ENCODE assay signal across 9 cellular contexts in genomic region chr4:157075401-157075800, GRCh38. TPM values are rescaled to one million over a fixed set of nuclear protein-coding genes. Genes with fewer than 3 reads are reported as not detected.
A peak's percentile ranks its signal among the peaks of the same experiment; 100 is the strongest.
DNase-seq lines count a peak whose midpoint lies in the region; ATAC-seq and TF ChIP-seq lines count a peak whose summit lies in the region.
"Had no signal": no experiment of that assay in that cellular context is flagged by ENCODE, and none has a peak within 500 bp of the region (broad histone marks: within the 10 kb centered on the region; RNA-seq: fewer than 3 reads in every experiment).

No MANE protein-coding gene starts in this region.

- H3K9me3 ChIP-seq in SK-N-SH (no peaks in the 10 kb centered on the region), muscle layer of duodenum (ENCODE audit: control insufficient read depth in 1 of 2, low read length in 2 of 2) (no peaks in the 10 kb centered on the region), upper lobe of left lung (no peaks in the 10 kb centered on the region)

- H3K4me1 ChIP-seq in SK-N-SH (ENCODE audit: control insufficient read depth in 1 of 2, insufficient read depth in 2 of 2, low read depth in 1 of 2, low read length in 1 of 2): peaks cover 0 to 20% of the 10 kb centered on the region in 2 experiments; a peak in 3 of 4 replicates
- no peaks in the 10 kb centered on the region for H3K4me1 ChIP-seq in muscle layer of duodenum (ENCODE audit: control insufficient read depth in 1 of 2, insufficient read depth in 2 of 2, low read length in 2 of 2)
- H3K4me1 ChIP-seq in upper lobe of left lung: peaks cover 0 to 12% (median 0%) of the 10 kb centered on the region in 4 donors

- H3K9me3 Mint-ChIP-seq in endothelial cell (ENCODE audit: unreplicated experiment): no peaks in the 10 kb centered on the region

- CTCF ChIA-PET in SK-N-SH (lab: Yijun Ruan, JAX): interaction anchor here (0.6 to 1.1 kb wide), 6 partner anchors 11 to 1102 kb away, joined by 3 to 4 read pairs (median 3); no protein-coding TSS in a partner anchor

- TF ChIP-seq EP300 in SK-N-SH (IDR thresholded peaks at IDR 0.05; ENCODE audit: borderline replicate concordance in 1 of 2, low read depth in 1 of 2, low read length in 1 of 2): no peak
- TF ChIP-seq EP300 in upper lobe of left lung (IDR thresholded peaks at IDR 0.05): no peak

- no peak overlapping the region for H3K9ac ChIP-seq in SK-N-SH

- H3K27ac ChIP-seq in SK-N-SH (ENCODE audit: low read depth in 2 of 2, low read length in 1 of 2): no peak overlapping the region
- H3K27ac ChIP-seq in muscle layer of duodenum (ENCODE audit: low read length): no peak overlapping the region
- no peak overlapping the region for H3K27ac ChIP-seq in upper lobe of left lung

- ATAC-seq in SK-N-SH treated with all-trans-retinoic acid at 6 μM for 48 hours (no peak), upper lobe of left lung (ENCODE audit: low FRiP score in 2 of 2) (no peak)
- ATAC-seq: naive thymus-derived CD8-positive, alpha-beta T cell had no signal

- POLR2A ChIA-PET in SK-N-SH (lab: Yijun Ruan, JAX): no interaction called here

- peak overlapping the region; percentile 96 for H2AFZ ChIP-seq in SK-N-SH (ENCODE audit: low read depth)

- H3K36me3 ChIP-seq in SK-N-SH (replicated peaks in 1 of 2; ENCODE audit: control insufficient read depth in 1 of 2, insufficient read depth in 2 of 2, low read length in 1 of 2) (no peaks in the 10 kb centered on the region), muscle layer of duodenum (ENCODE audit: control insufficient read depth in 1 of 2, insufficient read depth in 2 of 2, low read length in 2 of 2) (no peaks in the 10 kb centered on the region), upper lobe of left lung (no peaks in the 10 kb centered on the region)

- WGBS in SK-N-SH (ENCODE audit: low lambda C conversion rate): 97% methylated on average over 2 of the region's 2 CpGs
- 63 to 64% methylated on average over 2 of the region's 2 CpGs for WGBS in upper lobe of left lung, 2 donors

- no peak for DNase-seq in SK-N-SH
- DNase-seq in endothelial cell (ENCODE audit: low spot score): no peak
- no peak for DNase-seq in upper lobe of left lung
- DNase-seq in NCI-H526 (lab: John Stamatoyannopoulos, UW): no peak
- DNase-seq in UCSD-AML1 (lab: John Stamatoyannopoulos, UW; ENCODE audit: unreplicated experiment): no peak
- DNase-seq in activated CD4-positive, alpha-beta T cell treated with anti-CD3 and anti-CD28 coated beads for 4 hours: no peak
- DNase-seq: naive thymus-derived CD8-positive, alpha-beta T cell had no signal

- H3K4me2 ChIP-seq in SK-N-SH: peak overlapping the region; percentile 81; the same call in 1 of the 2 replicates

- H3K27ac Mint-ChIP-seq in endothelial cell (ENCODE audit: unreplicated experiment): no peak overlapping the region
- H3K27ac Mint-ChIP-seq: naive thymus-derived CD8-positive, alpha-beta T cell had no signal

- H3K27me3 ChIP-seq in SK-N-SH (ENCODE audit: insufficient read depth) (no peaks in the 10 kb centered on the region), muscle layer of duodenum (ENCODE audit: low read depth, low read length) (peaks cover 3% of the 10 kb centered on the region), upper lobe of left lung (peaks cover 0 to 6% (median 0%) of the 10 kb centered on the region in 4 donors)

- TF ChIP-seq CTCF in SK-N-SH (IDR thresholded peaks at IDR 0.05): no peak
- TF ChIP-seq CTCF in endothelial cell (IDR thresholded peaks at IDR 0.05; ENCODE audit: unreplicated experiment): no peak
- no peak for TF ChIP-seq CTCF in upper lobe of left lung (IDR thresholded peaks at IDR 0.05)

- no peaks in the 10 kb centered on the region for H3K4me1 Mint-ChIP-seq in endothelial cell (ENCODE audit: unreplicated experiment)

- H3K4me3 Mint-ChIP-seq in endothelial cell (ENCODE audit: unreplicated experiment): peak overlapping the region; percentile 79
- H3K4me3 Mint-ChIP-seq: naive thymus-derived CD8-positive, alpha-beta T cell had no signal

- H3K36me3 Mint-ChIP-seq in endothelial cell (ENCODE audit: low read depth, unreplicated experiment): no peaks in the 10 kb centered on the region

- peaks cover 19% of the 10 kb centered on the region for H3F3A ChIP-seq in SK-N-SH (replicated peaks; ENCODE audit: insufficient read depth)

- TF ChIP-seq POLR2A in upper lobe of left lung (IDR thresholded peaks at IDR 0.05): no peak

- H3K79me2 ChIP-seq in SK-N-SH (ENCODE audit: insufficient read depth): no peaks in the 10 kb centered on the region

- H3K4me3 ChIP-seq in SK-N-SH (ENCODE audit: low read depth in 2 of 2, low read length in 1 of 2) (peak overlapping the region; percentile 75 to 92), muscle layer of duodenum (ENCODE audit: low read depth in 1 of 2, low read length in 2 of 2) (peak overlapping the region; percentile 68 to 88), upper lobe of left lung (peak overlapping the region in 3 of 4 donors; percentile 62 to 64 (median 63))

- no peaks in the 10 kb centered on the region for H3K27me3 Mint-ChIP-seq in endothelial cell (ENCODE audit: unreplicated experiment)

- H4K20me1 ChIP-seq in SK-N-SH (ENCODE audit: insufficient read depth): no peaks in the 10 kb centered on the region

- no peak for TF ChIP-seq RAD21 in SK-N-SH (IDR thresholded peaks at IDR 0.05; ENCODE audit: low read length)

- H3K9me2 ChIP-seq in SK-N-SH: no peaks in the 10 kb centered on the region

TF ChIP-seq in SK-N-SH, 30 proteins besides CTCF, POLR2A, EP300 and RAD21:
- TF ChIP-seq TCF12 (IDR thresholded peaks at IDR 0.05): no peak
- no peak for TF ChIP-seq FOSL2 (IDR thresholded peaks at IDR 0.05; ENCODE audit: borderline replicate concordance, low read depth)

TF ChIP-seq in SK-N-SH treated with all-trans-retinoic acid at 6 μM for 48 hours, 23 proteins besides CTCF, POLR2A, EP300 and RAD21:
- no peak for TF ChIP-seq CSDC2 (CRISPR knock-in tag; IDR thresholded peaks at IDR 0.05)
- no peak for TF ChIP-seq ZC3H10 (CRISPR knock-in tag; IDR thresholded peaks at IDR 0.05)
- no peak for TF ChIP-seq ZNF8 (CRISPR knock-in tag; IDR thresholded peaks at IDR 0.05)
- no peak for TF ChIP-seq ESRRG (CRISPR knock-in tag; IDR thresholded peaks at IDR 0.05)
- TF ChIP-seq TCF4 (CRISPR knock-in tag; IDR thresholded peaks at IDR 0.05; ENCODE audit: borderline replicate concordance): no peak
- no peak for TF ChIP-seq BACH2 (CRISPR knock-in tag; IDR thresholded peaks at IDR 0.05; ENCODE audit: borderline replicate concordance)
- no peak for TF ChIP-seq SNAI2 (CRISPR knock-in tag; IDR thresholded peaks at IDR 0.05)
- no peak for TF ChIP-seq GLIS3 (CRISPR knock-in tag; IDR thresholded peaks at IDR 0.05)
- TF ChIP-seq ZFP3 (CRISPR knock-in tag; IDR thresholded peaks at IDR 0.05): no peak
- TF ChIP-seq PPARA (CRISPR knock-in tag; IDR thresholded peaks at IDR 0.05; ENCODE audit: borderline replicate concordance): no peak
- no peak for TF ChIP-seq OSR1 (CRISPR knock-in tag; IDR thresholded peaks at IDR 0.05)
- TF ChIP-seq ZNF565 (CRISPR knock-in tag; conservative IDR thresholded peaks at IDR 0.05; ENCODE audit: low read depth): no peak
- TF ChIP-seq ZFP30 (CRISPR knock-in tag; IDR thresholded peaks at IDR 0.05): no peak

RNA-seq across cellular contexts. Expression of gene GLRB, which starts 0.5 kb away (rescaled TPM):
- polyA plus RNA-seq in SK-N-SH (2012; rRNA removed): 7.6 and 11.5 TPM in 2 replicates
- 10.6 and 12.0 TPM in 2 replicates for polyA plus RNA-seq in SK-N-SH (2012; cell fraction: cytosol; rRNA removed)
- polyA plus RNA-seq in SK-N-SH (2012; cell fraction: nucleus; rRNA removed): 5.0 and 9.6 TPM in 2 replicates
- 1.0 TPM for total RNA-seq in endothelial cell (ENCODE audit: unreplicated experiment)
- total RNA-seq in upper lobe of left lung: 10 to 100 TPM in 1 of 6 donors, 1 to 10 TPM in 5; 2.8 to 37.7 (median 3.9) TPM
- total RNA-seq: naive thymus-derived CD8-positive, alpha-beta T cell had no signal
- polyA plus RNA-seq: naive thymus-derived CD8-positive, alpha-beta T cell had no signal
